In genomic region chr17:35747540-35748017, GRCh38 we compare ENCODE assay signal across 8 cellular contexts. TPM values are rescaled to one million over a fixed set of nuclear protein-coding genes. Genes with fewer than 3 reads are reported as not detected.
DNase-seq lines count a peak whose midpoint lies in the region; ATAC-seq and TF ChIP-seq lines count a peak whose summit lies in the region.

No MANE protein-coding gene starts in this region.

- no peaks in the 10 kb centered on the region for H3K36me3 ChIP-seq in SJSA1
- no peaks in the 10 kb centered on the region for H3K36me3 ChIP-seq in upper lobe of left lung

- H3K4me3 ChIP-seq in SJSA1 (no peak overlapping the region), upper lobe of left lung (no peak overlapping the region)

- WGBS in upper lobe of left lung, 2 donors: 28 to 40% methylated on average over 3 to 12 of the region's 12 CpGs

- peak; percentile 85 to 93 (median 90) for TF ChIP-seq CTCF in upper lobe of left lung (IDR thresholded peaks at IDR 0.05)

- H3K4me1 ChIP-seq in SJSA1 (replicated peaks): no peaks in the 10 kb centered on the region; the same call in 1 of the 2 replicates
- H3K4me1 ChIP-seq in upper lobe of left lung: peaks cover 4 to 20% (median 14%) of the 10 kb centered on the region in 4 donors

- peak; percentile 91 for DNase-seq in ELF-1 (ENCODE audit: low read depth, low spot score)
- peak; percentile 64 for DNase-seq in LoVo (ENCODE audit: low spot score)
- peak; percentile 42 to 71 for DNase-seq in SJSA1 (ENCODE audit: low read depth in 1 of 2, low spot score in 2 of 2)
- peak; percentile 67 for DNase-seq in activated gamma-delta T cell treated with anti-CD3 and anti-CD28 coated beads, Interleukin-2, amount 50 U/mL, for 16 hours (ENCODE audit: low read depth)
- DNase-seq in globus pallidus (ENCODE audit: low spot score): peak; percentile 51
- DNase-seq in pons (ENCODE audit: low spot score): peak; percentile 63
- DNase-seq in upper lobe of left lung: peak in 1 of 2 donors; percentile 74

- TF ChIP-seq EP300 in upper lobe of left lung (IDR thresholded peaks at IDR 0.05): no peak

- no peak for TF ChIP-seq POLR2A in upper lobe of left lung (IDR thresholded peaks at IDR 0.05)
- no peak for TF ChIP-seq POLR2A in GM18505 (IDR thresholded peaks at IDR 0.05; ENCODE audit: borderline replicate concordance, extremely low read depth, insufficient read depth, insufficient read length)

- ATAC-seq in upper lobe of left lung (ENCODE audit: low FRiP score in 2 of 2): peak; percentile 76 to 86
- ATAC-seq in GM18505 (IDR thresholded peaks at IDR 0.05; ENCODE audit: unreplicated experiment): no peak

- H3K9me3 ChIP-seq in SJSA1 (replicated peaks) (no peaks in the 10 kb centered on the region), upper lobe of left lung (no peaks in the 10 kb centered on the region)

- no peak overlapping the region for H3K27ac ChIP-seq in SJSA1
- no peak overlapping the region for H3K27ac ChIP-seq in upper lobe of left lung

- H3K27me3 ChIP-seq in SJSA1 (replicated peaks): peaks cover 26% of the 10 kb centered on the region
- H3K27me3 ChIP-seq in upper lobe of left lung: peaks cover 0 to 19% (median 6%) of the 10 kb centered on the region in 4 donors

RNA-seq across cellular contexts. Expression of gene GAS2L2, which starts 5.5 kb away (rescaled TPM):
- total RNA-seq in SJSA1 (2014; rRNA removed; shearing (Covaris generic)): not detected in 2 replicates
- total RNA-seq in upper lobe of left lung: 1 to 10 TPM in 5 of 6 donors, under 1 TPM in 1; 0.37 to 7.4 (median 3.3) TPM

RNA-seq across cellular contexts. Expression of gene C17orf50, which starts 13.1 kb away (rescaled TPM):
- not detected in 2 replicates for total RNA-seq in SJSA1 (2014; rRNA removed; shearing (Covaris generic))
- 1 to 10 TPM in 1 of 6 donors, under 1 TPM in 1, not detected in 4; 0.46 to 1.1 TPM for total RNA-seq in upper lobe of left lung

RNA-seq across cellular contexts. Expression of gene RASL10B, which starts 16.1 kb away (rescaled TPM):
- total RNA-seq in SJSA1 (2014; rRNA removed; shearing (Covaris generic)): 0.16 and 0.22 TPM in 2 replicates
- total RNA-seq in upper lobe of left lung: 1 to 10 TPM; 1.0 to 4.1 (median 1.7) TPM

RNA-seq across cellular contexts. Expression of gene MMP28, which starts 47.9 kb away (rescaled TPM):
- 2.9 and 8.3 TPM in 2 replicates for total RNA-seq in SJSA1 (2014; rRNA removed; shearing (Covaris generic))
- 100 to 1,000 TPM in 3 of 6 donors, 10 to 100 TPM in 3; 51.1 to 134 (median 98.5) TPM for total RNA-seq in upper lobe of left lung
